ENCODE assay signal across 8 cellular contexts in the genomic region with DNA sequence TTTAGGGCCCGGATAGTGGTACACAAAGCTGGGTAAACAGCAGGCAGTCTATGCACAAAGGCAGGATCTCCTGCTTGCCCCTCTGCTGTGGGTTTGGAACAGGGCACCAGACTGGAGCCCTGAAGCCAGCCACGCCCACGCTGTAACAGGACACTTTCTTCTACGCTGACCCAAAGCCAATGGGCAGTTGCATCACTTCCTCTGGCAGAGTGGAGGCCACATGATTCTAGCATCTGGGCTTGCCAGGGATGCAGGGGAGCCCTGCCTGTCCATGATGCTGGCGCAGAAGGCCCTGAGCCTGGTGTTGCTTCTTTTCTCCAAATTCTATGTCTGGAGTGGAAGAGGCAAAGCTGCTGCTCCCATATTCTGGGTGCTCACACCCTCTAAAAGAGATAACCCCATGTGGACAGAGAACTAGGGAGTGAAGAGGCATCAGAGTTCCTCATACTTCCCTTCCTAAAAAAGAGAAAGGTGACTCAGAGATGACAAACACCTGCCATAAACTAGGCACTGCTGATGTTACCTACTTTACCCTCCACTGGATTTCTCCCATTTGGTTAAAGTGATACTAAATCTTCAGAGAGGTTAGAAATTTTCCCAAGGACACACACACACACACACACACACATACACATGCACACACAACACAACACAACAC.
DNase-seq lines count a peak whose midpoint lies in the region; ATAC-seq and TF ChIP-seq lines count a peak whose summit lies in the region.

No MANE protein-coding gene starts in this region.

- in situ Hi-C loops in gastrocnemius medialis (cut with MboI; ENCODE audit: low sequenced_read_pairs in 4 of 4), result loop anchor here (25.0 kb wide), 1 partner anchor 263 kb away; a partner anchor contains a TSS

- H3K4me3 ChIP-seq in gastrocnemius medialis, result peak overlapping the region in 1 of 4 donors; percentile 19

- TF ChIP-seq CTCF in gastrocnemius medialis (IDR thresholded peaks at IDR 0.05 in 4 of 5, conservative IDR thresholded peaks at IDR 0.05 in 1 of 5), result no peak

- H3K27me3 ChIP-seq in gastrocnemius medialis, result no peaks in the 10 kb centered on the region

- H3K27ac ChIP-seq in gastrocnemius medialis, result peak overlapping the region; percentile 87 to 91 (median 88)

- no peaks in the 10 kb centered on the region for H3K9me3 ChIP-seq in gastrocnemius medialis

- peak; percentile 84 for DNase-seq in AG08396 (ENCODE audit: low spot score)
- peak; percentile 95 for DNase-seq in M059J (ENCODE audit: low read depth)
- peak; percentile 86 for DNase-seq in amniotic epithelial cell (ENCODE audit: low read depth)
- DNase-seq in hepatic stellate cell (ENCODE audit: low spot score), result peak; percentile 58
- peak; percentile 90 to 97 for DNase-seq in gastrocnemius medialis
- DNase-seq in stimulated activated CD4-positive, alpha-beta T cell treated with anti-CD3 and anti-CD28 coated beads, Interleukin-4, amount 100 ng/mL, for 4 hours, result no peak
- DNase-seq in OCI-M2 (lab: John Stamatoyannopoulos, UW; ENCODE audit: unreplicated experiment), result no peak

- ATAC-seq in gastrocnemius medialis (peak; percentile 84), GM18502 (IDR thresholded peaks at IDR 0.05; ENCODE audit: poor library complexity, unreplicated experiment) (no peak)

- intact Hi-C loops in gastrocnemius medialis (cut with DNase I; ENCODE audit: low total_unique reads), result loop anchor here (1.0 to 5.0 kb wide), 6 partner anchors 16 to 722 kb away; a partner anchor contains a TSS

- no peaks in the 10 kb centered on the region for H3K36me3 ChIP-seq in gastrocnemius medialis

- H3K4me1 ChIP-seq in gastrocnemius medialis, result peaks cover 23 to 36% of the 10 kb centered on the region in 2 donors

- peak; percentile 6 to 27 for TF ChIP-seq POLR2A in gastrocnemius medialis (IDR thresholded peaks at IDR 0.05)

Comparison
In these comparisons a context has a peak if more than half of its experiments do, and no peak if none do; other contexts are left out.
1. DNase-seq: peak in AG08396 (single experiment), M059J (single experiment), amniotic epithelial cell (single experiment), hepatic stellate cell (single experiment) and gastrocnemius medialis (2 of 2); none in stimulated activated CD4-positive, alpha-beta T cell treated with anti-CD3 and anti-CD28 coated beads, Interleukin-4, amount 100 ng/mL, for 4 hours (0 of 2) and OCI-M2 (single experiment).